In the genomic region with DNA sequence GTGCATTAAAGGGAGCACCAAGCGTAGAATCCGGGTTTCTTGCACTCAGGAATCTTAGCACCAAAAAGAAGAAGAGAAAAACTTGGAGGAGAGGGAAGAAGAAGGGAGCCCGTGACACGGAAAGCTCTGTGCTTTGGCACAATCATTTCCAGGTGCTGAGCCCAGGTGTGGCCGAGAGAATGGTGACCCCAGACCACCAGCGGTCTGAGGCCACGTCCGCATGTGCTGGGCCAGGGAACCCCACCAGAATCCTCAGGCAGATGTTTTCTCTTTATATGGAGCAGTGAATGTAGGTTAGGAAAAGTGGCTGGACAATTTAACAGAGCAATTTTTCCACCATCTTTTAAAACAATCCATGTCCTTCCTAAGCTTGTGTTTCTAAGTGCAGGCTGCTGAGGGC, we compare ENCODE assay signal across 23 cellular contexts.
"Had no signal": no experiment of that assay in that cellular context is flagged by ENCODE, and none has a peak within 500 bp of the region (broad histone marks: within the 10 kb centered on the region; RNA-seq: fewer than 3 reads in every experiment).

No MANE protein-coding gene starts in this region.

- H3K36me3 ChIP-seq: colonic mucosa, esophagus squamous epithelium, gastrocnemius medialis, gastroesophageal sphincter, heart left ventricle, heart right ventricle had no signal

- H3K27ac ChIP-seq: colonic mucosa, coronary artery, dorsolateral prefrontal cortex, epithelial cell of prostate, esophagus squamous epithelium, foreskin keratinocyte, gastrocnemius medialis, gastroesophageal sphincter, heart left ventricle, heart right ventricle had no signal

- H3K27me3 ChIP-seq: colonic mucosa, dorsolateral prefrontal cortex, esophagus squamous epithelium, gastrocnemius medialis, gastroesophageal sphincter, heart left ventricle, heart right ventricle had no signal

- H3K9me3 ChIP-seq: colonic mucosa, esophagus squamous epithelium, gastrocnemius medialis, gastroesophageal sphincter, heart left ventricle, heart right ventricle had no signal

- H3K4me1 ChIP-seq: colonic mucosa, esophagus squamous epithelium, foreskin keratinocyte, gastrocnemius medialis, gastroesophageal sphincter, heart left ventricle, heart right ventricle had no signal

- ATAC-seq: effector memory CD8-positive, alpha-beta T cell; esophagus mucosa; foreskin keratinocyte; gastrocnemius medialis; gastroesophageal sphincter; heart left ventricle; heart right ventricle had no signal

- H3K4me3 ChIP-seq: colonic mucosa, coronary artery, dorsolateral prefrontal cortex, esophagus squamous epithelium, gastrocnemius medialis, gastroesophageal sphincter, heart left ventricle, heart right ventricle had no signal

- DNase-seq: colonic mucosa; cortex of kidney; dermis blood vessel endothelial cell; dorsolateral prefrontal cortex; effector CD4-positive, alpha-beta T cell; effector CD8-positive, alpha-beta T cell; effector memory CD4-positive, alpha-beta T cell; effector memory CD8-positive, alpha-beta T cell; endodermal cell; erythroblast; esophagus squamous epithelium; foreskin fibroblast; foreskin keratinocyte; foreskin melanocyte; gastrocnemius medialis; glutamatergic neuron; head of caudate nucleus; heart left ventricle; heart right ventricle had no signal
